In the genomic region with DNA sequence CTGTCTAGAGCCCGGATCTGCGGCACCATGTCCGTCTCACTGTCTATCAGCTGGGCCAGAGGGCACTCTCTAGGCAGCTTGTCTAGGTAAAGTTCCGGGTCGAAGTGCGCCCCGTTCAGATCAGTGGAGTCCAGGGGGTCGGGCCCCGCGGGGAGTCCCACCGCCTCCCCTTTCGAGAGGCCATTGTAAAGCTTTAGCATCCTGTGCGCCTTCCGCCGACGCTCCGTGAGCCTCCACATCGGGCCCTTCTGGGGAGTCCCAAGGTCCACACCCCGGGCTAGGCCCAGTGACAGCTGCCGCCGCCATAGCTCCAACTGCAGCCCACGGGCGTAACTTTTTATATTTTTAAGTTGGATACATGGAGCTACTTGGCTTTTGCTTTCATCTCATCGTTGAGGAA, we compare ENCODE assay signal across 2 cellular contexts. TPM values are rescaled to one million over a fixed set of nuclear protein-coding genes. Genes with fewer than 3 reads are reported as not detected.
"Had no signal": no experiment of that assay in that cellular context is flagged by ENCODE, and none has a peak within 500 bp of the region (broad histone marks: within the 10 kb centered on the region; RNA-seq: fewer than 3 reads in every experiment).

No MANE protein-coding gene starts in this region.

RNA-seq across cellular contexts. Expression of a gene that starts 50.5 kb away (rescaled TPM):
- total RNA-seq: GM12878 had no signal

RNA-seq across cellular contexts. Expression of a gene that starts 53.6 kb away (rescaled TPM):
- total RNA-seq: G401, GM12878 had no signal
- polyA plus RNA-seq: GM12878 had no signal
